ENCODE assay signal across 6 cellular contexts in the genomic region with DNA sequence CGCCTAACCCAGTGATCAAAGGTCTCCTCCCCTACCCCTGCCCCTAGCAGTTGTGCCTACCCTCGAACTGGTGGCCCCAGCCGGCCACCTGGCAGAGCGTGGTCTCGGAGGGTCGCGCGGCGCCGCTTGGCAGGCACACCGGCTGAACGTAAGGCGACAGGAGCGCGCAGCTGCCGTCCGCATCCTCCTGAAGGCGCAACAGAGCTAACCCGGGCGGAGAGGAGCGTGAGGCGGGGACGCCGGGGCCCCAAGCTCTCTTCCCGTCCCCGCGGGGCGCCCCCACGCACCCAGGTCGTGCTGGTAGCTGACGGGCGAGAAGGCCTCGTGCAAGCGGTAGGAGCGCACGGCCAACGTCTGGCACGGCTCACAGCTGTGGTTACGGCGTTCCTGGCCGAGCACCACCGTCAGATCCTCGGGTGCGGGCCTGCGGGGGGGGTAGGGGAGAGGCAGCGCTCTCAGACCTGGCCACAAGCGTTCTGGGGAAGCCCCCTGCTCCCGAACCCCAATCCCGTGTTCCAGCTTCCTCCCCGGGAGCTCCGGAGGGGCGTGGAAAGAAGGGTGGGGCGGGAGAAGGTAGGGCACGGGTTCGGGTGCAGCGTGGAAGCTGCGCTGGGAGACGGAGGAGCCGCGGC. TPM values are rescaled to one million over a fixed set of nuclear protein-coding genes. Genes with fewer than 3 reads are reported as not detected.
A peak's percentile ranks its signal among the peaks of the same experiment; 100 is the strongest.
DNase-seq lines count a peak whose midpoint lies in the region; ATAC-seq, FAIRE-seq and TF ChIP-seq lines count a peak whose summit lies in the region.

No MANE protein-coding gene starts in this region.

- FAIRE-seq in GM12892 (lab: Jason Lieb, UNC), result no peak

- TF ChIP-seq CTCF in kidney epithelial cell (IDR thresholded peaks at IDR 0.05; ENCODE audit: insufficient read depth, low read length, poor library complexity, severe bottlenecking), result no peak

- TF ChIP-seq POLR2A in GM19099 (IDR thresholded peaks at IDR 0.05; ENCODE audit: extremely low read depth, insufficient read length, low read depth) (peak; percentile 49), GM12892 (IDR thresholded peaks at IDR 0.05; ENCODE audit: low read depth, low read length) (no peak)

- peak; percentile 31 for DNase-seq in activated T-cell treated with anti-CD3 and anti-CD28 coated beads, Interleukin-2, amount 50 U/mL, for 4 hours
- DNase-seq in kidney epithelial cell (ENCODE audit: low read depth), result no peak
- DNase-seq in GM12892 (ENCODE audit: insufficient read length), result no peak
- no peak for DNase-seq in NAMALWA (ENCODE audit: low spot score)

- H3K4me3 ChIP-seq in kidney epithelial cell (ENCODE audit: low read depth, low read length), result peak overlapping the region; percentile 41

- peak overlapping the region; percentile 75 for H3K4me3 Mint-ChIP-seq in activated T-cell treated with anti-CD3 and anti-CD28 coated beads, Interleukin-2, amount 50 U/mL, for 4 hours

- ATAC-seq in HG03457 (IDR thresholded peaks at IDR 0.05; ENCODE audit: unreplicated experiment), result peak; percentile 7
- ATAC-seq in activated T-cell treated with anti-CD3 and anti-CD28 coated beads, Interleukin-2, amount 50 U/mL, for 4 hours, result peak; percentile 32 to 36

- no peaks in the 10 kb centered on the region for H3K36me3 Mint-ChIP-seq in activated T-cell treated with anti-CD3 and anti-CD28 coated beads, Interleukin-2, amount 50 U/mL, for 4 hours (ENCODE audit: insufficient read depth)

- H3K9me3 Mint-ChIP-seq in activated T-cell treated with anti-CD3 and anti-CD28 coated beads, Interleukin-2, amount 50 U/mL, for 4 hours, result no peaks in the 10 kb centered on the region

- peaks cover 26% of the 10 kb centered on the region for H3K4me1 Mint-ChIP-seq in activated T-cell treated with anti-CD3 and anti-CD28 coated beads, Interleukin-2, amount 50 U/mL, for 4 hours (ENCODE audit: low read depth)

- no peaks in the 10 kb centered on the region for H3K36me3 ChIP-seq in kidney epithelial cell (ENCODE audit: control insufficient read depth, insufficient read depth, low read length)

- no peaks in the 10 kb centered on the region for H3K27me3 Mint-ChIP-seq in activated T-cell treated with anti-CD3 and anti-CD28 coated beads, Interleukin-2, amount 50 U/mL, for 4 hours (ENCODE audit: low read depth)

- H3K27me3 ChIP-seq in kidney epithelial cell (ENCODE audit: control insufficient read depth, insufficient read depth, low read length), result peaks cover 33% of the 10 kb centered on the region

RNA-seq across cellular contexts. Expression of a gene that starts 2.8 kb away (rescaled TPM):
- total RNA-seq in activated T-cell treated with anti-CD3 and anti-CD28 coated beads, Interleukin-2, amount 50 U/mL, for 4 hours, result not detected
- total RNA-seq in kidney epithelial cell, result not detected in 2 replicates
- not detected for polyA plus RNA-seq in GM12892 (2012; ENCODE audit: missing spikeins)

RNA-seq across cellular contexts. Expression of a gene that starts 6.1 kb away (rescaled TPM):
- total RNA-seq in activated T-cell treated with anti-CD3 and anti-CD28 coated beads, Interleukin-2, amount 50 U/mL, for 4 hours, result 1 to 10 TPM; 1.7 to 5.7 (median 3.1) TPM
- total RNA-seq in kidney epithelial cell, result 4.0 and 5.1 TPM in 2 replicates
- polyA plus RNA-seq in GM12892 (2012; ENCODE audit: missing spikeins), result 0.74 TPM

RNA-seq across cellular contexts. Expression of a gene that starts 19.1 kb away (rescaled TPM):
- not detected for total RNA-seq in activated T-cell treated with anti-CD3 and anti-CD28 coated beads, Interleukin-2, amount 50 U/mL, for 4 hours
- not detected in 2 replicates for total RNA-seq in kidney epithelial cell
- not detected for polyA plus RNA-seq in GM12892 (2012; ENCODE audit: missing spikeins)

RNA-seq across cellular contexts. Expression of a gene that starts 23.2 kb away (rescaled TPM):
- total RNA-seq in activated T-cell treated with anti-CD3 and anti-CD28 coated beads, Interleukin-2, amount 50 U/mL, for 4 hours, result 100 to 1,000 TPM; 140 to 163 (median 158) TPM
- total RNA-seq in kidney epithelial cell, result 34.9 and 46.4 TPM in 2 replicates
- polyA plus RNA-seq in GM12892 (2012; ENCODE audit: missing spikeins), result 26.9 TPM

RNA-seq across cellular contexts. Expression of a gene that starts 43.3 kb away (rescaled TPM):
- total RNA-seq in activated T-cell treated with anti-CD3 and anti-CD28 coated beads, Interleukin-2, amount 50 U/mL, for 4 hours, result 10 to 100 TPM; 11.7 to 19.8 (median 14.2) TPM
- total RNA-seq in kidney epithelial cell, result 5.8 and 10.3 TPM in 2 replicates
- polyA plus RNA-seq in GM12892 (2012; ENCODE audit: missing spikeins), result 0.34 TPM
